ENCODE assay signal across 15 cellular contexts in the genomic region with DNA sequence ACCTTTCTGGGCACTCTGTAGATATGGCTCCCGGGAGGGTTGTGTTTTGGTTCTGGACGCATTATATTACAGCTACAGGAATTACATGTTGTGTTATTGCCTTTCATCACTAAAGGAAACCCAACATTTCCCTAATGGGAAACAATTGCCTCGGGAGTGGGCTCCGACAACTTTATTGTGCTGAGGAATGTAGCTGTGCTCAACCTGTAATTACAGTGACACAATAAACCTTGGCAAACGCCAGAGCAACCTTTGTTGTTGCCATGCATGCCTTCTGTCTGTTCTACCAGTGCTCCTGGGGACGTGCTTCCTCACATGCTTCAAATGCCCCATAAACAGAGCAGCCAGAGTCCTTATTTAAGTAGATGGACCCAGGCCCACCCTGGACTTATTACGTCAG.
DNase-seq lines count a peak whose midpoint lies in the region; TF ChIP-seq lines count a peak whose summit lies in the region.
"Had no signal": no experiment of that assay in that cellular context is flagged by ENCODE, and none has a peak within 500 bp of the region (broad histone marks: within the 10 kb centered on the region; RNA-seq: fewer than 3 reads in every experiment).

No MANE protein-coding gene starts in this region.

- H3K79me1 ChIP-seq in mesendoderm (ENCODE audit: low read length): no peaks in the 10 kb centered on the region

- H3K9ac ChIP-seq in mesendoderm (ENCODE audit: low read length): no peak overlapping the region

- no peak overlapping the region for H2BK15ac ChIP-seq in mesendoderm (replicated peaks; ENCODE audit: low read depth)

- no peaks in the 10 kb centered on the region for H3K27me3 ChIP-seq in mesendoderm (ENCODE audit: insufficient read depth, low read length, poor library complexity)
- H3K27me3 ChIP-seq: SJCRH30 had no signal

- H3K4ac ChIP-seq in mesendoderm (ENCODE audit: low read depth, low read length): no peak overlapping the region

- no peak overlapping the region for H3K18ac ChIP-seq in mesendoderm (ENCODE audit: low read length)

- DNase-seq in NCI-H2227 (lab: John Stamatoyannopoulos, UW; ENCODE audit: unreplicated experiment) (peak; percentile 82), NCI-H2227 treated with DMSO at 0.1 percent for 48 hours (lab: John Stamatoyannopoulos, UW) (no peak), cerebellar cortex (ENCODE audit: low spot score) (peak; percentile 23), mesendoderm (peak; percentile 77), type B pancreatic cell (ENCODE audit: extremely low spot score, unreplicated experiment) (no peak), GM19240 (ENCODE audit: insufficient read length, low spot score) (no peak), RWPE1 (ENCODE audit: low spot score) (no peak), NCI-H2081 treated with DMSO at 0.1 percent for 48 hours (lab: John Stamatoyannopoulos, UW) (no peak)
- DNase-seq: DMS153, EL, Karpas-422, NCI-H2029 treated with DMSO at 0.1 percent for 48 hours, NCI-H446, SJCRH30 had no signal

- POLR2A ChIA-PET in RWPE1 (lab: Yijun Ruan, JAX; ENCODE audit: low non-redundant PET): no interaction called here

- peaks cover 3% of the 10 kb centered on the region for H3K36me3 Mint-ChIP-seq in type B pancreatic cell

- peaks cover 25% of the 10 kb centered on the region for H3K4me1 Mint-ChIP-seq in type B pancreatic cell (ENCODE audit: unreplicated experiment)

- CTCF ChIA-PET in RWPE1 (lab: Yijun Ruan, JAX): interaction anchor here (0.9 kb wide), 1 partner anchor 10 kb away, joined by 3 read pairs; no protein-coding TSS in a partner anchor

- no CpG with 5 or more reads among the region's 7 CpGs for WGBS in mesendoderm (ENCODE audit: extremely low coverage, insufficient coverage, low lambda C conversion rate)

- no peaks in the 10 kb centered on the region for H3K9me3 Mint-ChIP-seq in type B pancreatic cell

- H2BK5ac ChIP-seq in mesendoderm (ENCODE audit: low read length): no peak overlapping the region

- H3K27ac ChIP-seq in mesendoderm (ENCODE audit: low read depth, low read length) (no peak overlapping the region), RWPE1 (no peak overlapping the region)
- H3K27ac ChIP-seq: SJCRH30 had no signal

- no peak overlapping the region for H2BK120ac ChIP-seq in mesendoderm (ENCODE audit: low read depth, low read length)

- no peak overlapping the region for H2AK5ac ChIP-seq in mesendoderm (ENCODE audit: low read length)

- TF ChIP-seq CTCF in type B pancreatic cell (conservative IDR thresholded peaks at IDR 0.05) (no peak), RWPE1 (conservative IDR thresholded peaks at IDR 0.05; ENCODE audit: low read depth) (no peak)

- H3K56ac ChIP-seq in mesendoderm (ENCODE audit: low read length): no peak overlapping the region

- H3K23ac ChIP-seq in mesendoderm (ENCODE audit: low read length): no peak overlapping the region

- no peak overlapping the region for H4K5ac ChIP-seq in mesendoderm (ENCODE audit: low read length)

- no peaks in the 10 kb centered on the region for H3K79me2 ChIP-seq in mesendoderm (ENCODE audit: control insufficient read depth, insufficient read depth, low read length)

- no peak overlapping the region for H3K4me3 Mint-ChIP-seq in type B pancreatic cell

- no peak overlapping the region for H3K4me2 ChIP-seq in mesendoderm (ENCODE audit: low read length)

- no peaks in the 10 kb centered on the region for H3K27me3 Mint-ChIP-seq in type B pancreatic cell

- H3K4me3 ChIP-seq in mesendoderm (ENCODE audit: low read length): no peak overlapping the region
- H3K4me3 ChIP-seq: HAP-1, SJCRH30 had no signal

- no peak overlapping the region for H4K8ac ChIP-seq in mesendoderm (ENCODE audit: low read depth, low read length)

- no peaks in the 10 kb centered on the region for H3K4me1 ChIP-seq in mesendoderm (ENCODE audit: control insufficient read depth, low read depth, low read length)
- H3K4me1 ChIP-seq: HAP-1 had no signal

- H3K36me3 ChIP-seq in mesendoderm (ENCODE audit: control insufficient read depth, insufficient read depth, low read length): no peaks in the 10 kb centered on the region
- H3K36me3 ChIP-seq: HAP-1, SJCRH30 had no signal

- peak overlapping the region; percentile 18 for H3K27ac Mint-ChIP-seq in type B pancreatic cell

Comparison
In these comparisons a context has a peak if more than half of its experiments do, and no peak if none do; other contexts are left out.
1. DNase-seq: peak in NCI-H2227 (single experiment), cerebellar cortex (single experiment) and mesendoderm (single experiment); none in NCI-H2227 treated with DMSO at 0.1 percent for 48 hours (single experiment), type B pancreatic cell (single experiment), GM19240 (single experiment), RWPE1 (single experiment) and NCI-H2081 treated with DMSO at 0.1 percent for 48 hours (single experiment).